ENCODE assay signal across 11 cellular contexts in the genomic region with DNA sequence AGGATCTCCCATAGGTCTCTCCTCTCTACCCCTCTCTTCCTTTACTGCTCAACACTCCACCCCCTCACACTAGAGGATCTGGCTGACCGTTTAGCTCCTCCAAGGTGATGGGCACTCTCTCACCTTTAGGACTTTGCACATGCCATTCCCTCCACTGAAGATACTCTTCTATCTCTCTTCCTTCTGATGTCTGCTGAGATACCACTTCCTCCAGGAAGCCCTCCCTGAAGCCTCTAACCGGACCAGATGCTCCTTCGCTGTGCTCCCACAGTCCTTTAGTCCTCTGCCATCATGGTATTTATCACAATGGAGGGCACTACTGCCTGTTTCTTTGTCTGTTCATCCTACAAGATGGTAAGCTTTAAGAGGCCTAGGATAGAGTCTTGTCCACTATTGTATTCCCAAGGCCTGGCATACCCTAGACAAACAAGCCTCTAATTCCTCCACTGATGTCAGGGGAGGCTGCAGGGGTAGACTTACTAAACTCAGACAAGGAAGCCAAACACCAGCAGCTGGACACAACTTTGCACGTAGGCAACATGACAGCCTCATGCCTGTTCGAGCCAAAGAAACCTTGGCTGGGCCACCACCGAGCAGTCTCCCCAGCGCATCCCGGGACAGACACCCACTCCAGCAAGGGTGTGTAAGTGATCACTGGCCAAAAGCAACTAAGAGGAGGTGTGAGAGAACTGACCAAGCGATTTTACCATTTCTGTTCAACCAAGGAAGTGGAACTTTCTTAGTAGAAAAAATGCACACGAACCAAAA. TPM values are rescaled to one million over a fixed set of nuclear protein-coding genes. Genes with fewer than 3 reads are reported as not detected.
DNase-seq lines count a peak whose midpoint lies in the region; ATAC-seq and TF ChIP-seq lines count a peak whose summit lies in the region.
"Had no signal": no experiment of that assay in that cellular context is flagged by ENCODE, and none has a peak within 500 bp of the region (broad histone marks: within the 10 kb centered on the region; RNA-seq: fewer than 3 reads in every experiment).

No MANE protein-coding gene starts in this region.

- H3K27ac ChIP-seq in DOHH2 (ENCODE audit: low read depth, low read length) (0 out of 2 replicates have a peak overlapping the region, but pooled peaks have one; percentile 4), OCI-LY3 (ENCODE audit: low read length) (peak overlapping the region; percentile 91), endodermal cell (ENCODE audit: low read depth, low read length) (no peak overlapping the region)

- TF ChIP-seq CTCF in DOHH2 (IDR thresholded peaks at IDR 0.05; ENCODE audit: low read depth, low read length, poor library complexity, severe bottlenecking) (no peak), OCI-LY3 (IDR thresholded peaks at IDR 0.05; ENCODE audit: low read depth, low read length) (no peak), endodermal cell (conservative IDR thresholded peaks at IDR 0.05) (no peak)

- H3K27me3 Mint-ChIP-seq in endodermal cell (ENCODE audit: insufficient read depth) = no peaks in the 10 kb centered on the region

- H3K4me1 ChIP-seq in DOHH2 (ENCODE audit: control insufficient read depth, low read length) (peaks cover 10% of the 10 kb centered on the region), OCI-LY3 (ENCODE audit: low read length) (peaks cover 29% of the 10 kb centered on the region), endodermal cell (ENCODE audit: control insufficient read depth, insufficient read depth, low read length) (no peaks in the 10 kb centered on the region), skeletal muscle satellite cell (ENCODE audit: control insufficient read depth, insufficient read depth, low read length) (peaks cover 25% of the 10 kb centered on the region)

- no peaks in the 10 kb centered on the region for H3K27me3 ChIP-seq in DOHH2 (ENCODE audit: control insufficient read depth, low read length)
- no peaks in the 10 kb centered on the region for H3K27me3 ChIP-seq in OCI-LY3 (ENCODE audit: low read depth, low read length)
- H3K27me3 ChIP-seq in endodermal cell (ENCODE audit: control insufficient read depth, insufficient read depth, low read length, poor library complexity, severe bottlenecking) = no peaks in the 10 kb centered on the region
- H3K27me3 ChIP-seq in skeletal muscle satellite cell (ENCODE audit: control insufficient read depth, insufficient read depth, low read length) = no peaks in the 10 kb centered on the region
- H3K27me3 ChIP-seq: ovary had no signal

- H3K4me3 Mint-ChIP-seq in endodermal cell = no peak overlapping the region

- 93 to 98% methylated on average over 8 to 10 of the region's 10 CpGs for WGBS in endodermal cell (ENCODE audit: insufficient coverage in 1 of 2, insufficient read length in 1 of 2), 2 experiments

- H3K27ac Mint-ChIP-seq in endodermal cell = peak overlapping the region; percentile 85

- no peak overlapping the region for H3K4me3 ChIP-seq in DOHH2 (ENCODE audit: low read length)
- H3K4me3 ChIP-seq in OCI-LY3 (ENCODE audit: low read length) = no peak overlapping the region
- no peak overlapping the region for H3K4me3 ChIP-seq in endodermal cell (ENCODE audit: low read length)
- H3K4me3 ChIP-seq in skeletal muscle satellite cell (ENCODE audit: low read length) = no peak overlapping the region
- H3K4me3 ChIP-seq: ovary had no signal

- H2AFZ ChIP-seq in OCI-LY3 (ENCODE audit: low read depth, low read length) = no peak overlapping the region

- H4K20me1 ChIP-seq in DOHH2 (ENCODE audit: control insufficient read depth, insufficient read depth, low read depth, low read length) = no peaks in the 10 kb centered on the region
- H4K20me1 ChIP-seq in OCI-LY3 (ENCODE audit: insufficient read depth, low read length) = peaks cover 16% of the 10 kb centered on the region

- peaks cover 10% of the 10 kb centered on the region for H3K4me1 Mint-ChIP-seq in endodermal cell

- H3K4me2 ChIP-seq in DOHH2 (ENCODE audit: low read length) (no peak overlapping the region), OCI-LY3 (ENCODE audit: low read length) (peak overlapping the region; percentile 29), skeletal muscle satellite cell (ENCODE audit: low read length) (no peak overlapping the region)

- peaks cover 87% of the 10 kb centered on the region for H3K36me3 ChIP-seq in DOHH2 (ENCODE audit: control insufficient read depth, low read length)
- H3K36me3 ChIP-seq in OCI-LY3 (replicated peaks; ENCODE audit: low read depth, low read length) = peaks cover 64% of the 10 kb centered on the region
- H3K36me3 ChIP-seq in endodermal cell (ENCODE audit: control insufficient read depth, insufficient read depth, low read length) = peaks cover 6% of the 10 kb centered on the region
- peaks cover 34% of the 10 kb centered on the region for H3K36me3 ChIP-seq in skeletal muscle satellite cell (ENCODE audit: insufficient read depth, low read length)
- H3K36me3 ChIP-seq: ovary had no signal

- peak overlapping the region; percentile 34 for H3K9ac ChIP-seq in OCI-LY3 (ENCODE audit: low read length)
- H3K9ac ChIP-seq in endodermal cell (ENCODE audit: extremely low read depth, low read length, poor library complexity, severe bottlenecking) = no peak overlapping the region
- peak overlapping the region; percentile 1 for H3K9ac ChIP-seq in skeletal muscle satellite cell (ENCODE audit: low read depth, low read length)

- H3K9me2 ChIP-seq in DOHH2 (replicated peaks; ENCODE audit: control insufficient read depth, low read length) = no peaks in the 10 kb centered on the region

- peaks cover 30% of the 10 kb centered on the region for H3K36me3 Mint-ChIP-seq in endodermal cell (ENCODE audit: low read depth)

- no peaks in the 10 kb centered on the region for H3K9me3 ChIP-seq in DOHH2 (ENCODE audit: control insufficient read depth, insufficient read depth, low read length)
- H3K9me3 ChIP-seq in OCI-LY3 (ENCODE audit: insufficient read depth, low read length) = no peaks in the 10 kb centered on the region
- no peaks in the 10 kb centered on the region for H3K9me3 ChIP-seq in endodermal cell (ENCODE audit: control insufficient read depth, low read length)
- H3K9me3 ChIP-seq in skeletal muscle satellite cell (replicated peaks; ENCODE audit: low read length) = no peaks in the 10 kb centered on the region
- H3K9me3 ChIP-seq: ovary had no signal

- DNase-seq in endodermal cell (no peak), NCI-H748 treated with DMSO at 0.1 percent for 48 hours (lab: John Stamatoyannopoulos, UW) (no peak), SKM-1 treated with dmso at 0.1 percent for 144 hours (lab: John Stamatoyannopoulos, UW; ENCODE audit: unreplicated experiment) (no peak), mucosa of gallbladder (ENCODE audit: low spot score) (no peak)
- DNase-seq: NCI-H2081 treated with DMSO at 0.1 percent for 48 hours had no signal

- H3F3A ChIP-seq in DOHH2 (ENCODE audit: control insufficient read depth, insufficient read depth) = peaks cover 6% of the 10 kb centered on the region; the same call in 1 of the 2 replicates

- no peak for ATAC-seq in GM18517 (IDR thresholded peaks at IDR 0.05; ENCODE audit: unreplicated experiment)

- H3K79me2 ChIP-seq in DOHH2 (ENCODE audit: control insufficient read depth, low read length) (peaks cover 11% of the 10 kb centered on the region), OCI-LY3 (ENCODE audit: low read length) (peaks cover 6% of the 10 kb centered on the region; the same call in 1 of the 2 replicates)

- H3K9me3 Mint-ChIP-seq in endodermal cell = no peaks in the 10 kb centered on the region

RNA-seq across cellular contexts. Expression of a gene that starts 20.2 kb away (rescaled TPM):
- total RNA-seq in endodermal cell = under 1 TPM; 0.59 to 0.80 TPM
- polyA plus RNA-seq in endodermal cell (2013, experiment 1 of 2) = not detected
- polyA plus RNA-seq in endodermal cell (2013, experiment 2 of 2) = not detected
- total RNA-seq in skeletal muscle satellite cell (2012; rRNA removed) = not detected in 2 replicates
- total RNA-seq in mucosa of gallbladder = 2.8 TPM
- total RNA-seq: glomerular endothelial cell had no signal

RNA-seq across cellular contexts. Expression of a gene that starts 27.0 kb away (rescaled TPM):
- total RNA-seq in endodermal cell (under 1 TPM in 1 of 2 donors, not detected in 1; 0.59 TPM), mucosa of gallbladder (12.7 TPM)
- not detected for polyA plus RNA-seq in endodermal cell (2013, experiment 1 of 2)
- polyA plus RNA-seq in endodermal cell (2013, experiment 2 of 2) = not detected
- not detected in 2 replicates for total RNA-seq in skeletal muscle satellite cell (2012; rRNA removed)
- total RNA-seq: glomerular endothelial cell had no signal

RNA-seq across cellular contexts. Expression of a gene that starts 37.9 kb away (rescaled TPM):
- 10 to 100 TPM; 12.2 to 15.4 TPM for total RNA-seq in endodermal cell
- polyA plus RNA-seq in endodermal cell (2013, experiment 1 of 2) = 16.6 TPM
- polyA plus RNA-seq in endodermal cell (2013, experiment 2 of 2) = 16.2 TPM
- 5.7 and 11.2 TPM in 2 replicates for total RNA-seq in skeletal muscle satellite cell (2012; rRNA removed)
- 41.0 TPM for total RNA-seq in mucosa of gallbladder
